Comparison of ENCODE assay signal across 14 cellular contexts in the genomic region with DNA sequence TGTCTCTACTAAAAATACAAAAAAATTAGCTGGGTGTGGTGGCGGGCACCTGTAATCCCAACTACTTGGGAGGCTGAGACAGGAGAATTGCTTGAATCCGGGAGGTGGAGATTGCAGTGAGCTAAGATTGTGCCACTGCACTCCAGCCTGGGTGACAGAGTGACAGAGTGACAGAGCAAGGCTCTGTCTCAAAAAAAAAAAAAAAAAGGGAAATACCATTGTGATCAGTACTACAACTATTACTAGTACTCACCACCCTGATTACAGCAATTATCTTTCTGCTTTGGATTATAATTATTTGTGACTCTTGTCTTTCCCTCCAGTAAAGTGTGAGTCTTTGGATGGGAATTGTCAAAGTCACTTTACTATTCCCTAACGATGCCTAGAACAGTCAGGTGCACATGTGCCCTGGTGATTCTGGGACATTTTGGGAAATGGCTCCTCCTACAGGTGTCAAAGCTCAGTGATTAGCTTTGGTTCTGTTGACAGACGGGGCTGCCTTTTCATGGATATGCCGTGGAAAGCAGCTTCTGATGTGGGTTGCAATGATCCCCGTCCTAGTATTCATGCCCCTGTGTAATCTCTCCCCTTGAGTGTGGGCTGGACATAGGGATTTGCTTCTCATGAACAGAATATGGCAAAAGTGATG. TPM values are rescaled to one million over a fixed set of nuclear protein-coding genes. Genes with fewer than 3 reads are reported as not detected.
DNase-seq lines count a peak whose midpoint lies in the region; ATAC-seq lines count a peak whose summit lies in the region.
"Had no signal": no experiment of that assay in that cellular context is flagged by ENCODE, and none has a peak within 500 bp of the region (broad histone marks: within the 10 kb centered on the region; RNA-seq: fewer than 3 reads in every experiment).

No MANE protein-coding gene starts in this region.

- ATAC-seq in activated naive CD4-positive, alpha-beta T cell treated with anti-CD3 and anti-CD28 coated beads, Interleukin-2, amount 50 U/mL, for 72 hours = peak; percentile 36 to 62
- ATAC-seq in stimulated activated naive CD8-positive, alpha-beta T cell treated with anti-CD3 and anti-CD28 coated beads, Interleukin-15, Interleukin-2, amounts not matched to agents 100 U/mL and 50 U/mL, for 24 hours = peak; percentile 52
- no peak for ATAC-seq in HG02588 (IDR thresholded peaks at IDR 0.05; ENCODE audit: unreplicated experiment)
- ATAC-seq: heart right ventricle had no signal

- H3K9me3 Mint-ChIP-seq in activated naive CD4-positive, alpha-beta T cell treated with anti-CD3 and anti-CD28 coated beads, Interleukin-2, amount 50 U/mL, for 72 hours = no peaks in the 10 kb centered on the region
- H3K9me3 Mint-ChIP-seq in activated naive CD4-positive, alpha-beta T cell treated with anti-CD3 and anti-CD28 coated beads, Interleukin-2, amount 10 ng/mL, durations not matched to agents 7 days and 5 days = no peaks in the 10 kb centered on the region

- H3K27me3 Mint-ChIP-seq in activated naive CD4-positive, alpha-beta T cell treated with anti-CD3 and anti-CD28 coated beads, Interleukin-2, amount 10 ng/mL, durations not matched to agents 7 days and 5 days = peaks cover 35% of the 10 kb centered on the region

- no peak overlapping the region for H3K4me3 Mint-ChIP-seq in activated naive CD4-positive, alpha-beta T cell treated with anti-CD3 and anti-CD28 coated beads, Interleukin-2, amount 10 ng/mL, durations not matched to agents 7 days and 5 days

- DNase-seq in activated naive CD4-positive, alpha-beta T cell treated with anti-CD3 and anti-CD28 coated beads, Interleukin-2, amount 50 U/mL, for 72 hours (ENCODE audit: low spot score in 2 of 2) = no peak
- DNase-seq in activated naive CD4-positive, alpha-beta T cell treated with anti-CD3 and anti-CD28 coated beads, Interleukin-2, amount 10 ng/mL, durations not matched to agents 7 days and 5 days = no peak
- DNase-seq in M059J (ENCODE audit: low read depth) (peak; percentile 21), dermis microvascular lymphatic vessel endothelial cell (ENCODE audit: low read depth in 2 of 2) (peak; percentile 7 to 16), DMS79 treated with DMSO at 0.1 percent for 48 hours (lab: John Stamatoyannopoulos, UW) (no peak), hepatic stellate cell (ENCODE audit: low spot score) (no peak)
- DNase-seq in stimulated activated naive CD8-positive, alpha-beta T cell treated with anti-CD3 and anti-CD28 coated beads, Interleukin-15, Interleukin-2, amounts not matched to agents 100 U/mL and 50 U/mL, for 24 hours = no peak
- DNase-seq: activated T-cell treated with anti-CD3 and anti-CD28 coated beads for 4 hours; anterior cingulate cortex; H7; heart right ventricle; NCI-H2081 treated with DMSO at 0.1 percent for 48 hours; stimulated activated naive CD4-positive, alpha-beta T cell had no signal

- no peaks in the 10 kb centered on the region for H3K36me3 Mint-ChIP-seq in activated naive CD4-positive, alpha-beta T cell treated with anti-CD3 and anti-CD28 coated beads, Interleukin-2, amount 50 U/mL, for 72 hours
- H3K36me3 Mint-ChIP-seq in activated naive CD4-positive, alpha-beta T cell treated with anti-CD3 and anti-CD28 coated beads, Interleukin-2, amount 10 ng/mL, durations not matched to agents 7 days and 5 days = no peaks in the 10 kb centered on the region

- CTCF ChIA-PET in activated naive CD4-positive, alpha-beta T cell treated with anti-CD3 and anti-CD28 coated beads, Interleukin-2, amount 10 ng/mL, durations not matched to agents 7 days and 5 days (lab: Charles Lee) = interaction anchor here (1.0 to 1.7 kb wide), 7 partner anchors 11 to 438 kb away, joined by 3 to 5 read pairs (median 4); no protein-coding TSS in a partner anchor

- no peak overlapping the region for H3K27ac Mint-ChIP-seq in activated naive CD4-positive, alpha-beta T cell treated with anti-CD3 and anti-CD28 coated beads, Interleukin-2, amount 50 U/mL, for 72 hours
- no peak overlapping the region for H3K27ac Mint-ChIP-seq in activated naive CD4-positive, alpha-beta T cell treated with anti-CD3 and anti-CD28 coated beads, Interleukin-2, amount 10 ng/mL, durations not matched to agents 7 days and 5 days

- H3K4me1 Mint-ChIP-seq in activated naive CD4-positive, alpha-beta T cell treated with anti-CD3 and anti-CD28 coated beads, Interleukin-2, amount 10 ng/mL, durations not matched to agents 7 days and 5 days = no peaks in the 10 kb centered on the region

RNA-seq across cellular contexts. Expression of gene FRRS1L, which starts 31.8 kb away (rescaled TPM):
- not detected for total RNA-seq in activated naive CD4-positive, alpha-beta T cell treated with anti-CD3 and anti-CD28 coated beads, Interleukin-2, amount 50 U/mL, for 72 hours
- total RNA-seq in M059J (2014; rRNA removed; shearing (Covaris generic)) = 0.05 TPM in 2 replicates
- under 0.01 TPM in 2 replicates for total RNA-seq in dermis microvascular lymphatic vessel endothelial cell

Comparison
In these comparisons a context has a peak if more than half of its experiments do, and no peak if none do; other contexts are left out.
1. DNase-seq: peak in M059J (single experiment) and dermis microvascular lymphatic vessel endothelial cell (2 of 2); none in activated naive CD4-positive, alpha-beta T cell treated with anti-CD3 and anti-CD28 coated beads, Interleukin-2, amount 50 U/mL, for 72 hours (0 of 2), activated naive CD4-positive, alpha-beta T cell treated with anti-CD3 and anti-CD28 coated beads, Interleukin-2, amount 10 ng/mL, durations not matched to agents 7 days and 5 days (single experiment), stimulated activated naive CD8-positive, alpha-beta T cell treated with anti-CD3 and anti-CD28 coated beads, Interleukin-15, Interleukin-2, amounts not matched to agents 100 U/mL and 50 U/mL, for 24 hours (single experiment), DMS79 treated with DMSO at 0.1 percent for 48 hours (single experiment) and hepatic stellate cell (single experiment).